ENCODE assay signal across 27 cellular contexts in the genomic region with DNA sequence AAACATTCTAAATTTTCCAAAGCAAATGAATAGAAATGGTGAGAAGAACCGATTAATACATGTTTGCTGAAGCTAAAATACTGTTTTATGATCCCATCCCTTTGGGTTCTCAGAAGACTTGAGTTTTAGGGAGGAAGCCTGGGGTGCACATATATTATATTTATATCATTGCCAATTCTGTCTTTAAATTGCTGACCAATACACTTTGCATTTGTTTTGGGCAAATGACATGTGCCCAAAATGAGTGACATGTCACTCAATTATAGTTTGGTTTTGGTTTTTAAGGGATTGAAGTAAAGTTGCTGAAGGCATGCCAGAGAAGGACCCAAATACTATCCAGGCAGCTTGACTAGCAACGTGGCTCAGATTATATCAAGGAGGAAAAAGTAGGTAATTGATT.
"Had no signal": no experiment of that assay in that cellular context is flagged by ENCODE, and none has a peak within 500 bp of the region (broad histone marks: within the 10 kb centered on the region; RNA-seq: fewer than 3 reads in every experiment).

No MANE protein-coding gene starts in this region.

- H3K27me3 ChIP-seq: adrenal gland, body of pancreas, cardiac muscle cell had no signal

- H3K36me3 ChIP-seq: adrenal gland, cardiac muscle cell had no signal

- H3K9me3 ChIP-seq: adrenal gland, body of pancreas had no signal

- H3K4me3 ChIP-seq: adrenal gland, body of pancreas, cardiac muscle cell, coronary artery, dorsolateral prefrontal cortex had no signal

- DNase-seq: activated CD4-positive, alpha-beta memory T cell treated with anti-CD3 and anti-CD28 coated beads for 36 hours; activated CD4-positive, alpha-beta T cell treated with anti-CD3 and anti-CD28 coated beads for 36 hours; activated CD4-positive, alpha-beta T cell treated with anti-CD3 and anti-CD28 coated beads, Interleukin-2, amount 10 ng/mL, durations not matched to agents 24 days and 14 days; activated CD4-positive, CD25-positive, alpha-beta regulatory T cell; activated CD4-positive, CD25-positive, alpha-beta regulatory T cell treated with anti-CD3 and anti-CD28 coated beads, Interleukin-2, amount 50 U/mL, for 72 hours; activated CD8-positive, alpha-beta memory T cell treated with anti-CD3 and anti-CD28 coated beads, Interleukin-2, amount 10 ng/mL, durations not matched to agents 7 days and 5 days; activated CD8-positive, alpha-beta memory T cell treated with anti-CD3 and anti-CD28 coated beads, Interleukin-2, amount 50 U/mL, for 4 hours; activated CD8-positive, alpha-beta T cell treated with anti-CD3 and anti-CD28 coated beads, Interleukin-2, amount 10 ng/mL, durations not matched to agents 7 days and 5 days; activated effector memory CD4-positive, alpha-beta T cell treated with anti-CD3 and anti-CD28 coated beads, Interleukin-2, amount 50 U/mL, for 16 hours; activated naive CD4-positive, alpha-beta T cell treated with anti-CD3 and anti-CD28 coated beads for 36 hours; activated naive CD8-positive, alpha-beta T cell treated with anti-CD3 and anti-CD28 coated beads for 36 hours; activated naive CD8-positive, alpha-beta T cell treated with anti-CD3 and anti-CD28 coated beads, Interleukin-2, amount 50 U/mL, for 24 hours; activated T-cell treated with anti-CD3 and anti-CD28 coated beads, Interleukin-2, amount 50 U/mL, for 1 hour; activated T-cell treated with anti-CD3 and anti-CD28 coated beads, Interleukin-2, amount 50 U/mL, for 48 hours; adrenal gland; amygdala; aorta; body of pancreas; central memory CD4-positive, alpha-beta T cell; dorsolateral prefrontal cortex; effector memory CD4-positive, alpha-beta T cell; endodermal cell; foreskin fibroblast; head of caudate nucleus; T-helper 2 cell had no signal

- H3K27ac ChIP-seq: adrenal gland, body of pancreas, cardiac muscle cell, dorsolateral prefrontal cortex had no signal
